In genomic region chr6:109369724-109370123, GRCh38 we compare ENCODE assay signal across 24 cellular contexts. TPM values are rescaled to one million over a fixed set of nuclear protein-coding genes. Genes with fewer than 3 reads are reported as not detected.
A peak's percentile ranks its signal among the peaks of the same experiment; 100 is the strongest.
DNase-seq lines count a peak whose midpoint lies in the region; ATAC-seq, FAIRE-seq and TF ChIP-seq lines count a peak whose summit lies in the region.
"Had no signal": no experiment of that assay in that cellular context is flagged by ENCODE, and none has a peak within 500 bp of the region (broad histone marks: within the 10 kb centered on the region; RNA-seq: fewer than 3 reads in every experiment).

No MANE protein-coding gene starts in this region.

- no peak overlapping the region for H3K4me2 ChIP-seq in A549
- H3K4me2 ChIP-seq: BLaER1 had no signal

- H3K4me3 ChIP-seq in A549, result no peak overlapping the region
- H3K4me3 ChIP-seq: BLaER1, HAP-1, SJSA1 had no signal

- intact Hi-C loops in activated CD8-positive, alpha-beta T cell treated with anti-CD3 and anti-CD28 coated beads for 36 hours (cut with micrococcal nuclease), result no loop called here
- intact Hi-C loops in activated T-helper 1 cell treated with anti-CD3 and anti-CD28 coated beads, Interleukin-12 subunit alpha, Interleukin-12 subunit beta, Interleukin-2, Interleukin-4 antibody, amounts not matched to agents 30 ng/mL and 10 ng/mL and 1 ng/mL, durations not matched to agents 14 hours and 24 hours and 36 hours (cut with micrococcal nuclease), result loop anchor here (2.0 to 10.0 kb wide), 2 partner anchors 15 to 425 kb away; no protein-coding TSS in a partner anchor

- peaks cover 62% of the 10 kb centered on the region for H3K36me3 Mint-ChIP-seq in activated CD8-positive, alpha-beta T cell treated with anti-CD3 and anti-CD28 coated beads for 36 hours (ENCODE audit: low read depth)
- peaks cover 81% of the 10 kb centered on the region for H3K36me3 Mint-ChIP-seq in activated CD8-positive, alpha-beta T cell treated with anti-CD3 and anti-CD28 coated beads, Interleukin-2, amount 10 ng/mL, durations not matched to agents 7 days and 5 days (ENCODE audit: low read depth)
- H3K36me3 Mint-ChIP-seq in activated T-helper 1 cell treated with anti-CD3 and anti-CD28 coated beads, Interleukin-12 subunit alpha, Interleukin-12 subunit beta, Interleukin-2, Interleukin-4 antibody, amounts not matched to agents 30 ng/mL and 10 ng/mL and 1 ng/mL, durations not matched to agents 14 hours and 24 hours and 36 hours (ENCODE audit: low read depth), result peaks cover 63% of the 10 kb centered on the region
- H3K36me3 Mint-ChIP-seq in natural killer cell treated with Interleukin-12 subunit alpha and Interleukin-12 subunit beta and Interleukin-15 and Interleukin-18, amount 100 ng/mL, for 72 hours, result peaks cover 45% of the 10 kb centered on the region

- no peak for DNase-seq in activated CD8-positive, alpha-beta T cell treated with anti-CD3 and anti-CD28 coated beads for 36 hours
- DNase-seq in activated CD8-positive, alpha-beta T cell treated with anti-CD3 and anti-CD28 coated beads, Interleukin-2, amount 10 ng/mL, durations not matched to agents 7 days and 5 days, result no peak
- no peak for DNase-seq in A549 (ENCODE audit: low read depth in 1 of 2, low spot score in 1 of 2)
- no peak for DNase-seq in activated T-helper 1 cell treated with anti-CD3 and anti-CD28 coated beads, Interleukin-12 subunit alpha, Interleukin-12 subunit beta, Interleukin-2, Interleukin-4 antibody, amounts not matched to agents 30 ng/mL and 10 ng/mL and 1 ng/mL, durations not matched to agents 14 hours and 24 hours and 36 hours (ENCODE audit: low spot score)
- no peak for DNase-seq in natural killer cell treated with Interleukin-12 subunit alpha and Interleukin-12 subunit beta and Interleukin-15 and Interleukin-18, amount 100 ng/mL, for 72 hours (ENCODE audit: low spot score)
- DNase-seq in NCI-H82 (lab: John Stamatoyannopoulos, UW), result no peak
- DNase-seq: CD4-positive, CD25-positive, alpha-beta regulatory T cell; DMS153; DND-41; GOT3; NCI-H1092; NCI-H1417 treated with DMSO at 0.1 percent for 48 hours; NCI-H1694 treated with DMSO at 0.1 percent for 48 hours; NCI-H2081; NCI-H2227 treated with DMSO at 0.1 percent for 48 hours; NCI-H526 treated with DMSO at 0.1 percent for 48 hours; Right ventricle myocardium superior; RPMI8226 had no signal

- POLR2A ChIA-PET in activated CD8-positive, alpha-beta T cell treated with anti-CD3 and anti-CD28 coated beads for 36 hours (lab: Charles Lee), result interaction anchor here (0.6 to 2.1 kb wide), 4 partner anchors 10 to 94 kb away, joined by 3 to 13 read pairs (median 4); partner anchors contain the start of gene CD164
- POLR2A ChIA-PET in activated CD8-positive, alpha-beta T cell treated with anti-CD3 and anti-CD28 coated beads, Interleukin-2, amount 10 ng/mL, durations not matched to agents 7 days and 5 days (lab: Charles Lee), result interaction anchor here (5.9 kb wide), 1 partner anchor 13 kb away, joined by 99 read pairs; the partner anchor contains the start of gene CD164
- POLR2A ChIA-PET in A549 (lab: Yijun Ruan, JAX), result no interaction called here

- TF ChIP-seq POLR2A in A549 (IDR thresholded peaks at IDR 0.05; ENCODE audit: low read length), result no peak

- TF ChIP-seq EP300 in A549 (IDR thresholded peaks at IDR 0.05), result no peak

- no peak for TF ChIP-seq CTCF in activated CD8-positive, alpha-beta T cell treated with anti-CD3 and anti-CD28 coated beads for 36 hours (IDR thresholded peaks at IDR 0.05)
- TF ChIP-seq CTCF in A549 (IDR thresholded peaks at IDR 0.05), result no peak

- H3K4me3 Mint-ChIP-seq in activated CD8-positive, alpha-beta T cell treated with anti-CD3 and anti-CD28 coated beads for 36 hours, result no peak overlapping the region
- no peak overlapping the region for H3K4me3 Mint-ChIP-seq in activated CD8-positive, alpha-beta T cell treated with anti-CD3 and anti-CD28 coated beads, Interleukin-2, amount 10 ng/mL, durations not matched to agents 7 days and 5 days
- no peak overlapping the region for H3K4me3 Mint-ChIP-seq in activated T-helper 1 cell treated with anti-CD3 and anti-CD28 coated beads, Interleukin-12 subunit alpha, Interleukin-12 subunit beta, Interleukin-2, Interleukin-4 antibody, amounts not matched to agents 30 ng/mL and 10 ng/mL and 1 ng/mL, durations not matched to agents 14 hours and 24 hours and 36 hours
- H3K4me3 Mint-ChIP-seq in natural killer cell treated with Interleukin-12 subunit alpha and Interleukin-12 subunit beta and Interleukin-15 and Interleukin-18, amount 100 ng/mL, for 72 hours, result no peak overlapping the region
- H3K4me3 Mint-ChIP-seq: CD4-positive, CD25-positive, alpha-beta regulatory T cell; IgD-negative memory B cell had no signal

- no peak for ATAC-seq in activated CD8-positive, alpha-beta T cell treated with anti-CD3 and anti-CD28 coated beads for 36 hours
- no peak for ATAC-seq in activated CD8-positive, alpha-beta T cell treated with anti-CD3 and anti-CD28 coated beads, Interleukin-2, amount 10 ng/mL, durations not matched to agents 7 days and 5 days
- no peak for ATAC-seq in A549
- ATAC-seq in natural killer cell treated with Interleukin-12 subunit alpha and Interleukin-12 subunit beta and Interleukin-15 and Interleukin-18, amount 100 ng/mL, for 72 hours, result no peak
- no peak for ATAC-seq in HG03139 (IDR thresholded peaks at IDR 0.05; ENCODE audit: unreplicated experiment)

- no peak for FAIRE-seq in A549 (lab: Jason Lieb, UNC)
- FAIRE-seq: GM12892 had no signal

- no peaks in the 10 kb centered on the region for H3K9me3 Mint-ChIP-seq in activated CD8-positive, alpha-beta T cell treated with anti-CD3 and anti-CD28 coated beads for 36 hours
- no peaks in the 10 kb centered on the region for H3K9me3 Mint-ChIP-seq in activated CD8-positive, alpha-beta T cell treated with anti-CD3 and anti-CD28 coated beads, Interleukin-2, amount 10 ng/mL, durations not matched to agents 7 days and 5 days (ENCODE audit: insufficient read depth)
- H3K9me3 Mint-ChIP-seq in activated T-helper 1 cell treated with anti-CD3 and anti-CD28 coated beads, Interleukin-12 subunit alpha, Interleukin-12 subunit beta, Interleukin-2, Interleukin-4 antibody, amounts not matched to agents 30 ng/mL and 10 ng/mL and 1 ng/mL, durations not matched to agents 14 hours and 24 hours and 36 hours, result no peaks in the 10 kb centered on the region
- no peaks in the 10 kb centered on the region for H3K9me3 Mint-ChIP-seq in natural killer cell treated with Interleukin-12 subunit alpha and Interleukin-12 subunit beta and Interleukin-15 and Interleukin-18, amount 100 ng/mL, for 72 hours
- H3K9me3 Mint-ChIP-seq: CD4-positive, CD25-positive, alpha-beta regulatory T cell had no signal

- no peak overlapping the region for H3K27ac ChIP-seq in A549
- H3K27ac ChIP-seq: BLaER1, SJSA1 had no signal

- 94% methylated on average over 5 of the region's 5 CpGs for WGBS in A549 (ENCODE audit: missing lambda C conversion rate)

- no peaks in the 10 kb centered on the region for H3K27me3 Mint-ChIP-seq in activated CD8-positive, alpha-beta T cell treated with anti-CD3 and anti-CD28 coated beads for 36 hours
- no peaks in the 10 kb centered on the region for H3K27me3 Mint-ChIP-seq in activated CD8-positive, alpha-beta T cell treated with anti-CD3 and anti-CD28 coated beads, Interleukin-2, amount 10 ng/mL, durations not matched to agents 7 days and 5 days (ENCODE audit: low read depth)
- no peaks in the 10 kb centered on the region for H3K27me3 Mint-ChIP-seq in activated T-helper 1 cell treated with anti-CD3 and anti-CD28 coated beads, Interleukin-12 subunit alpha, Interleukin-12 subunit beta, Interleukin-2, Interleukin-4 antibody, amounts not matched to agents 30 ng/mL and 10 ng/mL and 1 ng/mL, durations not matched to agents 14 hours and 24 hours and 36 hours (ENCODE audit: insufficient read depth)
- H3K27me3 Mint-ChIP-seq in natural killer cell treated with Interleukin-12 subunit alpha and Interleukin-12 subunit beta and Interleukin-15 and Interleukin-18, amount 100 ng/mL, for 72 hours, result no peaks in the 10 kb centered on the region
- H3K27me3 Mint-ChIP-seq: CD4-positive, CD25-positive, alpha-beta regulatory T cell; IgD-negative memory B cell had no signal

- no peaks in the 10 kb centered on the region for H3K9me3 ChIP-seq in A549
- H3K9me3 ChIP-seq: HAP-1, SJSA1 had no signal

- peaks cover 49% of the 10 kb centered on the region for H3K4me1 Mint-ChIP-seq in activated CD8-positive, alpha-beta T cell treated with anti-CD3 and anti-CD28 coated beads for 36 hours (ENCODE audit: low read depth)
- H3K4me1 Mint-ChIP-seq in activated CD8-positive, alpha-beta T cell treated with anti-CD3 and anti-CD28 coated beads, Interleukin-2, amount 10 ng/mL, durations not matched to agents 7 days and 5 days (ENCODE audit: low read depth), result peaks cover 38% of the 10 kb centered on the region
- peaks cover 57% of the 10 kb centered on the region for H3K4me1 Mint-ChIP-seq in activated T-helper 1 cell treated with anti-CD3 and anti-CD28 coated beads, Interleukin-12 subunit alpha, Interleukin-12 subunit beta, Interleukin-2, Interleukin-4 antibody, amounts not matched to agents 30 ng/mL and 10 ng/mL and 1 ng/mL, durations not matched to agents 14 hours and 24 hours and 36 hours (ENCODE audit: low read depth)
- peaks cover 42 to 48% of the 10 kb centered on the region in 2 donors for H3K4me1 Mint-ChIP-seq in natural killer cell treated with Interleukin-12 subunit alpha and Interleukin-12 subunit beta and Interleukin-15 and Interleukin-18, amount 100 ng/mL, for 72 hours (ENCODE audit: low read depth in 2 of 2)

- no peak for TF ChIP-seq RAD21 in A549 (conservative IDR thresholded peaks at IDR 0.05 in 1 of 2, IDR thresholded peaks at IDR 0.05 in 1 of 2)

- peak overlapping the region; percentile 36 for H3K27ac Mint-ChIP-seq in activated CD8-positive, alpha-beta T cell treated with anti-CD3 and anti-CD28 coated beads for 36 hours
- no peak overlapping the region for H3K27ac Mint-ChIP-seq in activated CD8-positive, alpha-beta T cell treated with anti-CD3 and anti-CD28 coated beads, Interleukin-2, amount 10 ng/mL, durations not matched to agents 7 days and 5 days
- peak overlapping the region; percentile 50 for H3K27ac Mint-ChIP-seq in activated T-helper 1 cell treated with anti-CD3 and anti-CD28 coated beads, Interleukin-12 subunit alpha, Interleukin-12 subunit beta, Interleukin-2, Interleukin-4 antibody, amounts not matched to agents 30 ng/mL and 10 ng/mL and 1 ng/mL, durations not matched to agents 14 hours and 24 hours and 36 hours
- H3K27ac Mint-ChIP-seq in natural killer cell treated with Interleukin-12 subunit alpha and Interleukin-12 subunit beta and Interleukin-15 and Interleukin-18, amount 100 ng/mL, for 72 hours, result peak overlapping the region; percentile 33 to 80
- H3K27ac Mint-ChIP-seq: CD4-positive, CD25-positive, alpha-beta regulatory T cell had no signal

- peaks cover 15% of the 10 kb centered on the region; the same call in 2 of the 3 replicates for H3K4me1 ChIP-seq in A549
- H3K4me1 ChIP-seq: BLaER1, HAP-1 had no signal

- CTCF ChIA-PET in activated CD8-positive, alpha-beta T cell treated with anti-CD3 and anti-CD28 coated beads for 36 hours (lab: Charles Lee), result interaction anchor here (1.0 to 2.1 kb wide), 5 partner anchors 8 to 182 kb away, joined by 3 to 8 read pairs (median 3); partner anchors contain the start of gene CD164
- CTCF ChIA-PET in activated CD8-positive, alpha-beta T cell treated with anti-CD3 and anti-CD28 coated beads, Interleukin-2, amount 10 ng/mL, durations not matched to agents 7 days and 5 days (lab: Charles Lee), result interaction anchor here (1.9 to 5.6 kb wide), 2 partner anchors 14 to 182 kb away, joined by 8 to 68 read pairs; partner anchors contain the start of gene CD164
- CTCF ChIA-PET in A549 (lab: Yijun Ruan, JAX), result interaction anchor here (1.0 to 1.1 kb wide), 2 partner anchors 16 to 182 kb away, joined by 3 to 6 read pairs; no protein-coding TSS in a partner anchor

RNA-seq across cellular contexts. Expression of gene CD164, which starts 12.5 kb away (rescaled TPM):
- total RNA-seq in activated CD8-positive, alpha-beta T cell treated with anti-CD3 and anti-CD28 coated beads for 36 hours, result 100 to 1,000 TPM; 144 to 146 TPM
- 100 to 1,000 TPM; 236 to 249 TPM for total RNA-seq in activated CD8-positive, alpha-beta T cell treated with anti-CD3 and anti-CD28 coated beads, Interleukin-2, amount 10 ng/mL, durations not matched to agents 7 days and 5 days
- polyA plus RNA-seq in A549 (2011; rRNA removed), result 171 and 174 TPM in 2 replicates
- 39.0 and 44.5 TPM in 2 replicates for polyA plus RNA-seq in A549 (2012; cell fraction: cytosol; rRNA removed)
- 27.1 and 31.0 TPM in 2 replicates for polyA plus RNA-seq in A549 (2012; cell fraction: nucleus; rRNA removed)
- polyA plus RNA-seq in A549 (2017; fragmentation: RNase III; extraction: RNeasy Plus Mini Kit Qiagen cat#74134 plus additional on column Dnase treatment), result 90.4 to 94.0 TPM (median 91.1 TPM) in 3 replicates
- polyA minus RNA-seq in A549 (2011; rRNA and poly(A)+ RNA removed), result 108 and 131 TPM in 2 replicates
- 249 and 251 TPM in 2 replicates for total RNA-seq in activated T-helper 1 cell treated with anti-CD3 and anti-CD28 coated beads, Interleukin-12 subunit alpha, Interleukin-12 subunit beta, Interleukin-2, Interleukin-4 antibody, amounts not matched to agents 30 ng/mL and 10 ng/mL and 1 ng/mL, durations not matched to agents 14 hours and 24 hours and 36 hours
- total RNA-seq in natural killer cell treated with Interleukin-12 subunit alpha and Interleukin-12 subunit beta and Interleukin-15 and Interleukin-18, amount 100 ng/mL, for 72 hours, result 100 to 1,000 TPM; 165 to 300 TPM
